Comparison of ENCODE assay signal across 8 cellular contexts in the genomic region with DNA sequence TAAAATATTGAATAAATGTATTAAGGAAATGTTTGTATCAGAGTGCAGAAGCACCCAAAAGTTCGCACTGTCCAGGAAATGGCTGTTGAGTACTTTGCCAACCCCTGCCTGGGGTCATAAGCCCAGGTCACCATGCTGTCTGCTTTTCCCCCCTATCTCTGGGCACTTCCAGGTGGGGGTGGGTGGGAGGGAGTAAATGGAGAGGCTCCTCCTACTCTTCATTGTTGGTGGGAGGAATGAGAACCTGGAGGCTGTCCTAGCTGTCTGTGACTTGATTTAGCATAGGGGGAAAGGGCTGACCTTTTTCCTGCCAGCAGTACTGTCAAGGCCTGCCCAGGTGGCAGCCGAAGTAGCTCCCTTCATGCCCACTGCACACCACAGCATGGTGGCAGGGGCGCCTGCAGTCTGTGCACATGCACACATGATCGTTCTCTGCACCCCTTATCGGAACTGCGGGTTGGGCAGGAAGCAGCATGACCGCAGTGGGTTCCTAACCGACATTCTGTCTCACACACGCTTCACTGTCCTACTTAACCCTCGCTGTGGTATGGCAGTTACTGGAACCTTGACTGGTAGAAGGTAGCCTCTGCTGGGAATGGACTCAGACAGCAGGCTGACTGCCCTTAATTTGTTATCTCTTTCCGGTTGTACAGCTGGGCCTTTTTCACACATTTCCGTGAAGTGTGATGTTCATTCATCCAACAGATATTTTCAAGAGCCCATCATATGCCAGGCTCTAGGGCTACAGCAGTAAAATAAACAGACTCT. TPM values are rescaled to one million over a fixed set of nuclear protein-coding genes. Genes with fewer than 3 reads are reported as not detected.
A peak's percentile ranks its signal among the peaks of the same experiment; 100 is the strongest.
DNase-seq lines count a peak whose midpoint lies in the region; ATAC-seq and TF ChIP-seq lines count a peak whose summit lies in the region.

No MANE protein-coding gene starts in this region.

- TF ChIP-seq POLR2A in gastroesophageal sphincter (IDR thresholded peaks at IDR 0.05): no peak

- intact Hi-C loops in CD4-positive, alpha-beta T cell (cut with DNase I, micrococcal nuclease): loop anchor here (1.0 to 5.0 kb wide), 5 partner anchors 25 to 77 kb away; a partner anchor contains a TSS

- H3K36me3 ChIP-seq in KOPT-K1 (ENCODE audit: insufficient read depth, low read length): peaks cover 13% of the 10 kb centered on the region; the same call in 1 of the 2 replicates
- no peaks in the 10 kb centered on the region for H3K36me3 ChIP-seq in gastroesophageal sphincter

- peak; percentile 64 to 87 (median 78) for DNase-seq in CD4-positive, alpha-beta T cell
- DNase-seq in activated CD4-positive, alpha-beta T cell treated with anti-CD3 and anti-CD28 coated beads, Interleukin-2, amount 50 U/mL, for 4 hours: peak; percentile 65 to 68
- peak; percentile 52 to 55 for DNase-seq in stimulated activated CD8-positive, alpha-beta memory T cell treated with anti-CD3 and anti-CD28 coated beads, Interleukin-2, amount 100 ng/mL, for 1 hour (ENCODE audit: low read depth in 2 of 2)
- no peak for DNase-seq in LoVo (ENCODE audit: low spot score)
- DNase-seq in iPS-NIHi11 (ENCODE audit: low spot score): no peak

- CTCF ChIA-PET in CD4-positive, alpha-beta T cell (lab: Charles Lee): interaction anchor here (1.2 to 1.9 kb wide), 5 partner anchors 12 to 90 kb away, joined by 3 to 9 read pairs (median 6); a partner anchor contains a TSS

- POLR2A ChIA-PET in CD4-positive, alpha-beta T cell (lab: Charles Lee): interaction anchor here (0.6 to 2.5 kb wide), 13 partner anchors 10 to 572 kb away, joined by 3 to 26 read pairs (median 4); a partner anchor contains a TSS

- WGBS in gastroesophageal sphincter (ENCODE audit: low coverage in 1 of 2), 2 donors: 72 to 81% methylated on average over 2 to 5 of the region's 12 CpGs

- peak; percentile 95 for ATAC-seq in CD4-positive, alpha-beta T cell (ENCODE audit: poor library complexity)
- ATAC-seq in GM21423 (IDR thresholded peaks at IDR 0.05; ENCODE audit: unreplicated experiment) (peak; percentile 96), gastroesophageal sphincter (peak; percentile 44)

- H3K4me1 Mint-ChIP-seq in CD4-positive, alpha-beta T cell (ENCODE audit: low read depth): peaks cover 66% of the 10 kb centered on the region

- H3K9me3 Mint-ChIP-seq in CD4-positive, alpha-beta T cell: no peaks in the 10 kb centered on the region

- no peaks in the 10 kb centered on the region for H3K9me3 ChIP-seq in CD4-positive, alpha-beta T cell (ENCODE audit: control insufficient read depth, low read length)
- no peaks in the 10 kb centered on the region for H3K9me3 ChIP-seq in KOPT-K1 (ENCODE audit: insufficient read depth, low read length, poor library complexity, severe bottlenecking)
- H3K9me3 ChIP-seq in gastroesophageal sphincter: no peaks in the 10 kb centered on the region

- no peaks in the 10 kb centered on the region for H3K27me3 Mint-ChIP-seq in CD4-positive, alpha-beta T cell

- H3K27ac ChIP-seq in CD4-positive, alpha-beta T cell (ENCODE audit: low read depth, low read length): peak overlapping the region; percentile 1
- H3K27ac ChIP-seq in KOPT-K1 (ENCODE audit: low read depth, low read length, poor library complexity, severe bottlenecking) (peak overlapping the region; percentile 96), gastroesophageal sphincter (no peak overlapping the region)

- peak overlapping the region; percentile 35 for H3K4me3 Mint-ChIP-seq in CD4-positive, alpha-beta T cell

- H3K27ac Mint-ChIP-seq in CD4-positive, alpha-beta T cell: peak overlapping the region; percentile 88

- no peak for TF ChIP-seq EP300 in gastroesophageal sphincter (IDR thresholded peaks at IDR 0.05)

- no peaks in the 10 kb centered on the region for H3K27me3 ChIP-seq in CD4-positive, alpha-beta T cell (ENCODE audit: control insufficient read depth, insufficient read depth, low read length)
- H3K27me3 ChIP-seq in gastroesophageal sphincter: no peaks in the 10 kb centered on the region

- no peaks in the 10 kb centered on the region for H3K36me3 Mint-ChIP-seq in CD4-positive, alpha-beta T cell (ENCODE audit: low read depth)

- H3K4me1 ChIP-seq in gastroesophageal sphincter: peaks cover 0 to 25% (median 0%) of the 10 kb centered on the region in 3 donors

- no peak for TF ChIP-seq CTCF in CD4-positive, alpha-beta T cell (IDR thresholded peaks at IDR 0.05)
- no peak for TF ChIP-seq CTCF in gastroesophageal sphincter (IDR thresholded peaks at IDR 0.05)

- no peak overlapping the region for H3K4me3 ChIP-seq in gastroesophageal sphincter

RNA-seq across cellular contexts. Expression of a gene that starts 41.5 kb away (rescaled TPM):
- total RNA-seq in CD4-positive, alpha-beta T cell: not detected
- total RNA-seq in gastroesophageal sphincter: 10 to 100 TPM in 2 of 4 donors, 1 to 10 TPM in 2; 5.1 to 12.8 (median 8.6) TPM

Comparison
In these comparisons a context has a peak if more than half of its experiments do, and no peak if none do; other contexts are left out.
1. ATAC-seq: peak in every context shown above with its lines; median percentile 96 in GM21423; 95 in CD4-positive, alpha-beta T cell; 44 in gastroesophageal sphincter.
2. DNase-seq: peak in CD4-positive, alpha-beta T cell (10 of 10), activated CD4-positive, alpha-beta T cell treated with anti-CD3 and anti-CD28 coated beads, Interleukin-2, amount 50 U/mL, for 4 hours (2 of 2) and stimulated activated CD8-positive, alpha-beta memory T cell treated with anti-CD3 and anti-CD28 coated beads, Interleukin-2, amount 100 ng/mL, for 1 hour (2 of 2); none in LoVo (single experiment) and iPS-NIHi11 (single experiment).
3. H3K27ac ChIP-seq: peak in CD4-positive, alpha-beta T cell (single experiment) and KOPT-K1 (single experiment); none in gastroesophageal sphincter (0 of 4).
4. RNA of a gene that starts 41.5 kb away (total RNA-seq): 5.1 to 12.8 TPM in gastroesophageal sphincter; not detected in CD4-positive, alpha-beta T cell; every median in the first group is over 4 times any median in the second.